ENCODE assay signal across 17 cellular contexts in genomic region chr10:11263767-11264166, GRCh38.
DNase-seq lines count a peak whose midpoint lies in the region; ATAC-seq lines count a peak whose summit lies in the region.
"Had no signal": no experiment of that assay in that cellular context is flagged by ENCODE, and none has a peak within 500 bp of the region (broad histone marks: within the 10 kb centered on the region; RNA-seq: fewer than 3 reads in every experiment).

No MANE protein-coding gene starts in this region.

- CTCF ChIA-PET in activated CD4-positive, alpha-beta T cell treated with anti-CD3 and anti-CD28 coated beads for 36 hours (lab: Charles Lee), result interaction anchor here (1.4 kb wide), 1 partner anchor 55 kb away, joined by 3 read pairs; no protein-coding TSS in a partner anchor

- no peaks in the 10 kb centered on the region for H3K27me3 Mint-ChIP-seq in activated CD4-positive, alpha-beta T cell treated with anti-CD3 and anti-CD28 coated beads for 36 hours
- H3K27me3 Mint-ChIP-seq in stimulated activated naive CD8-positive, alpha-beta T cell treated with anti-CD3 and anti-CD28 coated beads, Interleukin-15, amount 100 ng/mL, for 72 hours, result no peaks in the 10 kb centered on the region
- no peaks in the 10 kb centered on the region for H3K27me3 Mint-ChIP-seq in effector memory CD8-positive, alpha-beta T cell
- H3K27me3 Mint-ChIP-seq: central memory CD8-positive, alpha-beta T cell had no signal

- H3K4me3 Mint-ChIP-seq in activated CD4-positive, alpha-beta T cell treated with anti-CD3 and anti-CD28 coated beads for 36 hours, result no peak overlapping the region
- no peak overlapping the region for H3K4me3 Mint-ChIP-seq in stimulated activated naive CD8-positive, alpha-beta T cell treated with anti-CD3 and anti-CD28 coated beads, Interleukin-15, amount 100 ng/mL, for 72 hours
- H3K4me3 Mint-ChIP-seq in effector memory CD8-positive, alpha-beta T cell, result peak overlapping the region in 1 of 2 donors; percentile 15
- H3K4me3 Mint-ChIP-seq: activated naive CD4-positive, alpha-beta T cell treated with anti-CD3 and anti-CD28 coated beads for 36 hours; central memory CD8-positive, alpha-beta T cell had no signal

- intact Hi-C loops in activated CD4-positive, alpha-beta T cell treated with anti-CD3 and anti-CD28 coated beads for 36 hours (cut with DNase I, micrococcal nuclease), result no loop called here
- intact Hi-C loops in left colon (cut with DNase I, micrococcal nuclease), result loop anchor here in 1 of 2 donors (10.0 kb wide), 1 partner anchor 149 kb away; no protein-coding TSS in a partner anchor

- H3K27ac Mint-ChIP-seq in activated CD4-positive, alpha-beta T cell treated with anti-CD3 and anti-CD28 coated beads for 36 hours, result peak overlapping the region; percentile 28
- peak overlapping the region in 1 of 2 donors; percentile 4 for H3K27ac Mint-ChIP-seq in stimulated activated naive CD8-positive, alpha-beta T cell treated with anti-CD3 and anti-CD28 coated beads, Interleukin-15, amount 100 ng/mL, for 72 hours
- H3K27ac Mint-ChIP-seq in effector memory CD8-positive, alpha-beta T cell, result peak overlapping the region; percentile 80 to 86
- H3K27ac Mint-ChIP-seq: activated naive CD4-positive, alpha-beta T cell treated with anti-CD3 and anti-CD28 coated beads for 36 hours had no signal

- no peak for DNase-seq in activated CD4-positive, alpha-beta T cell treated with anti-CD3 and anti-CD28 coated beads for 36 hours
- no peak for DNase-seq in activated CD4-positive, alpha-beta T cell treated with anti-CD3 and anti-CD28 coated beads for 4 hours
- DNase-seq in stimulated activated naive CD8-positive, alpha-beta T cell treated with anti-CD3 and anti-CD28 coated beads, Interleukin-15, Interleukin-2, amounts not matched to agents 100 U/mL and 50 U/mL, for 24 hours, result no peak
- DNase-seq in stimulated activated naive CD8-positive, alpha-beta T cell treated with anti-CD3 and anti-CD28 coated beads, Interleukin-15, amount 100 ng/mL, for 72 hours, result no peak
- DNase-seq in effector memory CD8-positive, alpha-beta T cell, result no peak
- no peak for DNase-seq in NCI-H82 (lab: John Stamatoyannopoulos, UW)
- DNase-seq in left colon, result no peak
- DNase-seq: activated naive CD4-positive, alpha-beta T cell treated with anti-CD3 and anti-CD28 coated beads for 36 hours; BE2C; Calu3; kidney; NCI-H524; NK-92 treated with Interleukin-12 subunit alpha and Interleukin-12 subunit beta, amount 100 ng/mL, for 24 hours; psoas muscle had no signal

- POLR2A ChIA-PET in activated CD4-positive, alpha-beta T cell treated with anti-CD3 and anti-CD28 coated beads for 36 hours (lab: Charles Lee), result interaction anchor here (0.7 kb wide), 1 partner anchor 28 kb away, joined by 3 read pairs; no protein-coding TSS in a partner anchor

- no peak for ATAC-seq in activated CD4-positive, alpha-beta T cell treated with anti-CD3 and anti-CD28 coated beads for 36 hours
- ATAC-seq in stimulated activated naive CD8-positive, alpha-beta T cell treated with anti-CD3 and anti-CD28 coated beads, Interleukin-15, Interleukin-2, amounts not matched to agents 100 U/mL and 50 U/mL, for 24 hours, result peak; percentile 37
- ATAC-seq in stimulated activated naive CD8-positive, alpha-beta T cell treated with anti-CD3 and anti-CD28 coated beads, Interleukin-15, amount 100 ng/mL, for 72 hours, result no peak
- no peak for ATAC-seq in effector memory CD8-positive, alpha-beta T cell (replicated peaks)
- ATAC-seq in left colon (no peak), HG03139 (IDR thresholded peaks at IDR 0.05; ENCODE audit: unreplicated experiment) (no peak)
- ATAC-seq: Panc1, psoas muscle had no signal

- peaks cover 80% of the 10 kb centered on the region for H3K36me3 Mint-ChIP-seq in activated CD4-positive, alpha-beta T cell treated with anti-CD3 and anti-CD28 coated beads for 36 hours (ENCODE audit: low read depth)
- peaks cover 85% of the 10 kb centered on the region for H3K36me3 Mint-ChIP-seq in effector memory CD8-positive, alpha-beta T cell (ENCODE audit: insufficient read depth)

- H3K9me3 Mint-ChIP-seq in activated CD4-positive, alpha-beta T cell treated with anti-CD3 and anti-CD28 coated beads for 36 hours (ENCODE audit: low read depth), result no peaks in the 10 kb centered on the region
- H3K9me3 Mint-ChIP-seq in stimulated activated naive CD8-positive, alpha-beta T cell treated with anti-CD3 and anti-CD28 coated beads, Interleukin-15, amount 100 ng/mL, for 72 hours, result no peaks in the 10 kb centered on the region
- no peaks in the 10 kb centered on the region for H3K9me3 Mint-ChIP-seq in effector memory CD8-positive, alpha-beta T cell
- H3K9me3 Mint-ChIP-seq: activated naive CD4-positive, alpha-beta T cell treated with anti-CD3 and anti-CD28 coated beads for 36 hours; central memory CD8-positive, alpha-beta T cell had no signal

- H3K4me1 Mint-ChIP-seq in activated CD4-positive, alpha-beta T cell treated with anti-CD3 and anti-CD28 coated beads for 36 hours, result peaks cover 87% of the 10 kb centered on the region
- H3K4me1 Mint-ChIP-seq in stimulated activated naive CD8-positive, alpha-beta T cell treated with anti-CD3 and anti-CD28 coated beads, Interleukin-15, amount 100 ng/mL, for 72 hours, result peaks cover 96% of the 10 kb centered on the region
- peaks cover 48 to 66% of the 10 kb centered on the region in 2 donors for H3K4me1 Mint-ChIP-seq in effector memory CD8-positive, alpha-beta T cell (ENCODE audit: low read depth in 2 of 2)
